ENCODE assay signal across 10 cellular contexts in the genomic region with DNA sequence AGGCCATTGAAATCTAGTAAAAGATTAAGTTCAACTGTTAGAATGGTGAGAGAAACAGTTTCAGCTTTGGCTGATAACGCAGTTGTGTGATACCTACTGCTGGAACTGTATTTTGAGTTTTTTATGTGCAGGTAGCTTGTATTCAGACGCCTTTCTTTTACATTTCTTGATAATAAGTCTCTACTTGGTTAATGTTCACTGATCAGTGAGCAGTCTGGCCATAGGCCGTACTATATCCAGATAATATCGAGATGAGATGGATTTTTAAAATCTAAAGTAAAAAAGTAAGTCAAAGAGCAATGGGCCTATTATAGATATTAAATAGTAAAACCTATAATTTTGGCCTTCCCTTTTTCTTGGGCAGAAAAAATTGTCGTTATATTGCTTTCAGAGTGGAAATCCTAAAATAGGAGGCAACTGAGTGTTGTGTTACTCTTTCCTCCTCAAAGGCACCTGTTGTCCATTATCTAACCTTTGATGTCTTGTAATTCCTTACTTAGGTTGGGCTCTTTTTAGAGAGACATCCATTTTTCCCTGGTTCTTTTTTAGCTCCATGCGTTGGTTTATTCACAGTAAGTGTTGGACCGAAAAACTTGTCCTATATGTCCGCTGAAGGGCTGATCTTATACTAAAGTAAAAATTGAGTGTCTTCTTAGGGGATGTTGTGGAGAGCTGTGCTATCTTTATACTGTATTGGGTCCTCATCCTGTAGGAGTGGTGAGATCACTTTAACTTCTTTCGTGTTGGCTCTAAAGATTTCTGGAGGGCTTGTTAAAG. TPM values are rescaled to one million over a fixed set of nuclear protein-coding genes. Genes with fewer than 3 reads are reported as not detected.
DNase-seq lines count a peak whose midpoint lies in the region; ATAC-seq and TF ChIP-seq lines count a peak whose summit lies in the region.
"Had no signal": no experiment of that assay in that cellular context is flagged by ENCODE, and none has a peak within 500 bp of the region (broad histone marks: within the 10 kb centered on the region; RNA-seq: fewer than 3 reads in every experiment).

No MANE protein-coding gene starts in this region.

- H3K36me3 Mint-ChIP-seq in neural progenitor cell: no peaks in the 10 kb centered on the region

- peak overlapping the region; percentile 64 for H3K9ac ChIP-seq in neural progenitor cell

- peaks cover 65% of the 10 kb centered on the region for H3K79me2 ChIP-seq in neural progenitor cell (ENCODE audit: low read depth)

- peaks cover 2% of the 10 kb centered on the region for H3K27me3 Mint-ChIP-seq in neural progenitor cell (ENCODE audit: insufficient read depth, low read depth)

- peaks cover 35% of the 10 kb centered on the region for H4K20me1 ChIP-seq in neural progenitor cell (ENCODE audit: low read depth)

- no peak for TF ChIP-seq CTCF in AG09309 (IDR thresholded peaks at IDR 0.05; ENCODE audit: control insufficient read depth, insufficient read depth, low read depth, low read length, missing control alignments)
- no peak for TF ChIP-seq CTCF in neural progenitor cell (IDR thresholded peaks at IDR 0.05)

- no peaks in the 10 kb centered on the region for H3K27me3 ChIP-seq in effector memory CD4-positive, alpha-beta T cell (replicated peaks; ENCODE audit: control insufficient read depth, insufficient read depth, low read length, poor library complexity, severe bottlenecking)
- H3K27me3 ChIP-seq in neural progenitor cell: no peaks in the 10 kb centered on the region

- no peak for ATAC-seq in HG02981 (IDR thresholded peaks at IDR 0.05; ENCODE audit: unreplicated experiment)
- ATAC-seq in HG03378 (IDR thresholded peaks at IDR 0.05; ENCODE audit: unreplicated experiment): no peak

- H3K4me3 ChIP-seq in AG09309 (ENCODE audit: control insufficient read depth, low read depth, low read length) (peak overlapping the region; percentile 100), neural progenitor cell (peak overlapping the region; percentile 79)
- H3K4me3 ChIP-seq in effector memory CD4-positive, alpha-beta T cell (ENCODE audit: insufficient read depth, low read depth, low read length, poor library complexity, severe bottlenecking): peak overlapping the region; percentile 80

- peaks cover 28% of the 10 kb centered on the region for H3F3A ChIP-seq in neural progenitor cell (ENCODE audit: low read depth)

- peaks cover 3% of the 10 kb centered on the region for H3K4me1 ChIP-seq in effector memory CD4-positive, alpha-beta T cell (ENCODE audit: control insufficient read depth, insufficient read depth, low read length, poor library complexity, severe bottlenecking)
- H3K4me1 ChIP-seq in neural progenitor cell: peaks cover 22% of the 10 kb centered on the region

- H3K4me1 Mint-ChIP-seq in neural progenitor cell: peaks cover 2% of the 10 kb centered on the region

- no peaks in the 10 kb centered on the region for H3K36me3 ChIP-seq in KOPT-K1 (ENCODE audit: insufficient read depth, low read length)
- no peaks in the 10 kb centered on the region for H3K36me3 ChIP-seq in effector memory CD4-positive, alpha-beta T cell (ENCODE audit: control insufficient read depth, insufficient read depth, low read length)
- H3K36me3 ChIP-seq in neural progenitor cell: no peaks in the 10 kb centered on the region

- peak overlapping the region; percentile 92 for H3K4me2 ChIP-seq in neural progenitor cell

- no peak overlapping the region for H3K4me3 Mint-ChIP-seq in neural progenitor cell
- H3K4me3 Mint-ChIP-seq: activated T-cell treated with anti-CD3 and anti-CD28 coated beads, Interleukin-2, amount 50 U/mL, for 4 hours had no signal

- no peak overlapping the region for H2AFZ ChIP-seq in neural progenitor cell (replicated peaks)

- H3K9me3 ChIP-seq in KOPT-K1 (ENCODE audit: insufficient read depth, low read length, poor library complexity, severe bottlenecking): no peaks in the 10 kb centered on the region
- no peaks in the 10 kb centered on the region for H3K9me3 ChIP-seq in effector memory CD4-positive, alpha-beta T cell (ENCODE audit: control insufficient read depth, low read length)
- no peaks in the 10 kb centered on the region for H3K9me3 ChIP-seq in neural progenitor cell (ENCODE audit: low read depth)

- H3K27ac ChIP-seq in KOPT-K1 (ENCODE audit: low read depth, low read length, poor library complexity, severe bottlenecking) (peak overlapping the region; percentile 73), neural progenitor cell (peak overlapping the region; percentile 85)
- peak overlapping the region; percentile 91 for H3K27ac ChIP-seq in effector memory CD4-positive, alpha-beta T cell (ENCODE audit: insufficient read depth, low read length, poor library complexity, severe bottlenecking)

- H3K27ac Mint-ChIP-seq in neural progenitor cell: no peak overlapping the region

- no peaks in the 10 kb centered on the region for H3K9me3 Mint-ChIP-seq in neural progenitor cell
- H3K9me3 Mint-ChIP-seq: activated T-cell treated with anti-CD3 and anti-CD28 coated beads, Interleukin-2, amount 50 U/mL, for 4 hours had no signal

- DNase-seq in AG09309 (ENCODE audit: low read depth) (no peak), neural progenitor cell (ENCODE audit: low spot score) (no peak), GF-D8 (lab: John Stamatoyannopoulos, UW) (no peak), SIG-M5 (lab: John Stamatoyannopoulos, UW) (no peak)
- DNase-seq in effector memory CD4-positive, alpha-beta T cell: no peak
- DNase-seq: activated T-cell treated with anti-CD3 and anti-CD28 coated beads, Interleukin-2, amount 50 U/mL, for 4 hours; DMS153 had no signal

RNA-seq across cellular contexts. Expression of a gene that starts 1.7 kb away (rescaled TPM):
- total RNA-seq in neural progenitor cell (ENCODE audit: low replicate concordance): 122 and 167 TPM in 2 replicates
